16 cellular contexts compared by ENCODE assay signal in the genomic region with DNA sequence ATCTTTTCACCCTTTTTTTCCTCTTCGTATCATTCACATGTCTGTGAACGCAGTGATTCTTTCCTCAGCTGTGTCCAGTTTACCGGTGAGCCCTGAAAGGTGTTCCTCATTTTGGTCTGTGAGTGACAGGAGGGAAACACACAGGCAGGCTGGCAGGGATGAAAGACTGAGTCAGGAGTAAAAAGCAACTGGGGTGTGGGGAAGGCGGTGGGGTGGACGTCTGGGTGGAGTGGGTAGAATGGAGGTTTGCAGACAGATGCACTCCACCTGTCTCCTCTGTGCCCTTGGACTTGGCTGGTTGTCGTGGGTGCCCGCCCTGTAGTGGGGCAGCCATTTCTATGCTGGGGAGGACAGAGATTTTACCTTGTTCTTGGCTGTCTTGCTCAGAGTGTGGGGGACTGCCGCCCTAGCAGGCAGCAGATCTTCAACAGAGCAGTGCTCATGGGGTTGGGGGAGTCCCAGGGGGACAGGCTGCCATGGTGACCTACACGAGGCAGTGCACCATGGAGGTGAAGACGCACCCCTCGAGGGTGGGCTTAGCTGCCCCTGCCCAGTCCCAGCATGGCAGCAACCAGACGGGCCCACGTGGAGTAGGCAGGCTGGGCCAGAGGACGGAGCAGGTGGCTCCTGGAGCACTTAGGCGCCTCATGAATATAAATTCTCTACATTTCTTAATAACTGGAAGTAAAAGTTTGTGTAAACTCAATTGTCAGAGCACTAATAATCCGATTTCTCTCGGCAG.
DNase-seq lines count a peak whose midpoint lies in the region; ATAC-seq and TF ChIP-seq lines count a peak whose summit lies in the region.
"Had no signal": no experiment of that assay in that cellular context is flagged by ENCODE, and none has a peak within 500 bp of the region (broad histone marks: within the 10 kb centered on the region; RNA-seq: fewer than 3 reads in every experiment).

No MANE protein-coding gene starts in this region.

- WGBS in upper lobe of left lung, 2 donors = 80 to 84% methylated on average over 13 to 17 of the region's 17 CpGs

- H3K36me3 ChIP-seq in colonic mucosa (no peaks in the 10 kb centered on the region), upper lobe of left lung (no peaks in the 10 kb centered on the region)

- ATAC-seq in upper lobe of left lung (ENCODE audit: low FRiP score in 2 of 2) (no peak), GM21576 (IDR thresholded peaks at IDR 0.05; ENCODE audit: unreplicated experiment) (no peak)

- H3K4me3 ChIP-seq in colonic mucosa (no peak overlapping the region), upper lobe of left lung (no peak overlapping the region)

- TF ChIP-seq POLR2A in upper lobe of left lung (IDR thresholded peaks at IDR 0.05) = no peak

- H3K27me3 ChIP-seq in colonic mucosa (no peaks in the 10 kb centered on the region), upper lobe of left lung (no peaks in the 10 kb centered on the region)

- TF ChIP-seq CTCF in colonic mucosa (IDR thresholded peaks at IDR 0.05) (no peak), upper lobe of left lung (IDR thresholded peaks at IDR 0.05) (no peak)

- H3K4me1 ChIP-seq in colonic mucosa (no peaks in the 10 kb centered on the region), upper lobe of left lung (no peaks in the 10 kb centered on the region)

- DNase-seq in activated CD8-positive, alpha-beta memory T cell treated with anti-CD3 and anti-CD28 coated beads for 24 hours = peak; percentile 28
- DNase-seq in activated CD8-positive, alpha-beta memory T cell treated with anti-CD3 and anti-CD28 coated beads, Interleukin-2, amount 50 U/mL, for 4 hours = no peak
- peak; percentile 10 for DNase-seq in colonic mucosa
- DNase-seq in retina = peak; percentile 0
- DNase-seq in upper lobe of left lung = peak; percentile 8 to 42
- no peak for DNase-seq in activated CD4-positive, alpha-beta T cell treated with anti-CD3 and anti-CD28 coated beads for 48 hours
- DNase-seq in stimulated activated CD4-positive, alpha-beta T cell treated with anti-CD3 and anti-CD28 coated beads, Interleukin-15, amount 100 ng/mL, for 24 hours = no peak
- DNase-seq: 8988T; DMS79; NCI-H1417; NCI-H187; NCI-H2107; NCI-H510A; NCI-H748 treated with DMSO at 0.1 percent for 48 hours; NK-92 treated with Interleukin-12 subunit alpha and Interleukin-12 subunit beta, amount 100 ng/mL, for 24 hours had no signal

- intact Hi-C loops in colonic mucosa (cut with DNase I) = no loop called here

- H3K27ac ChIP-seq in colonic mucosa (no peak overlapping the region), upper lobe of left lung (no peak overlapping the region)

- TF ChIP-seq EP300 in upper lobe of left lung (IDR thresholded peaks at IDR 0.05) = no peak

- no peaks in the 10 kb centered on the region for H3K9me3 ChIP-seq in colonic mucosa
- peaks cover 0 to 19% (median 7%) of the 10 kb centered on the region in 4 donors for H3K9me3 ChIP-seq in upper lobe of left lung

- no peak overlapping the region for H3K9ac ChIP-seq in colonic mucosa (ENCODE audit: low read depth in 2 of 2, low read length in 2 of 2)

Comparison
In these comparisons a context has a peak if more than half of its experiments do, and no peak if none do; other contexts are left out.
1. DNase-seq: peak in activated CD8-positive, alpha-beta memory T cell treated with anti-CD3 and anti-CD28 coated beads for 24 hours (single experiment), colonic mucosa (single experiment), retina (single experiment) and upper lobe of left lung (2 of 2); none in activated CD8-positive, alpha-beta memory T cell treated with anti-CD3 and anti-CD28 coated beads, Interleukin-2, amount 50 U/mL, for 4 hours (single experiment), activated CD4-positive, alpha-beta T cell treated with anti-CD3 and anti-CD28 coated beads for 48 hours (single experiment) and stimulated activated CD4-positive, alpha-beta T cell treated with anti-CD3 and anti-CD28 coated beads, Interleukin-15, amount 100 ng/mL, for 24 hours (single experiment).